Comparison of ENCODE assay signal across 6 cellular contexts in genomic region chr5:141681295-141681694, GRCh38. TPM values are rescaled to one million over a fixed set of nuclear protein-coding genes. Genes with fewer than 3 reads are reported as not detected.
DNase-seq lines count a peak whose midpoint lies in the region; ATAC-seq and TF ChIP-seq lines count a peak whose summit lies in the region.

No MANE protein-coding gene starts in this region.

- no peaks in the 10 kb centered on the region for H3K9me3 ChIP-seq in colonic mucosa

- H3K4me1 Mint-ChIP-seq in IgD-negative memory B cell (peaks cover 10 to 14% (median 12%) of the 10 kb centered on the region in 3 donors), osteocyte (ENCODE audit: unreplicated experiment) (peaks cover 7% of the 10 kb centered on the region)

- DNase-seq in colonic mucosa = no peak
- DNase-seq in osteocyte (ENCODE audit: extremely low spot score, unreplicated experiment) = no peak
- no peak for DNase-seq in CD1c-positive myeloid dendritic cell (ENCODE audit: extremely low spot score)
- no peak for DNase-seq in central memory CD4-positive, alpha-beta T cell

- H3K4me3 ChIP-seq in colonic mucosa = peak overlapping the region; percentile 48

- H3K27ac Mint-ChIP-seq in IgD-negative memory B cell (peak overlapping the region in 1 of 3 donors; percentile 9), osteocyte (ENCODE audit: unreplicated experiment) (no peak overlapping the region)

- TF ChIP-seq CTCF in colonic mucosa (IDR thresholded peaks at IDR 0.05) (no peak), osteocyte (IDR thresholded peaks at IDR 0.05) (no peak)

- H3K9me3 Mint-ChIP-seq in IgD-negative memory B cell (no peaks in the 10 kb centered on the region), osteocyte (ENCODE audit: unreplicated experiment) (no peaks in the 10 kb centered on the region)

- no peak for ATAC-seq in GM19324 (IDR thresholded peaks at IDR 0.05; ENCODE audit: low FRiP score, unreplicated experiment)

- H3K36me3 Mint-ChIP-seq in IgD-negative memory B cell (no peaks in the 10 kb centered on the region), osteocyte (ENCODE audit: unreplicated experiment) (no peaks in the 10 kb centered on the region)

- peaks cover 3% of the 10 kb centered on the region for H3K4me1 ChIP-seq in colonic mucosa

- H3K9ac ChIP-seq in colonic mucosa (ENCODE audit: low read depth in 2 of 2, low read length in 2 of 2) = peak overlapping the region; percentile 24 to 61

- H3K4me3 Mint-ChIP-seq in IgD-negative memory B cell (peak overlapping the region; percentile 57 to 67 (median 60)), osteocyte (ENCODE audit: unreplicated experiment) (peak overlapping the region; percentile 56)

- H3K27ac ChIP-seq in colonic mucosa = peak overlapping the region; percentile 39

- H3K36me3 ChIP-seq in colonic mucosa = no peaks in the 10 kb centered on the region

- intact Hi-C loops in colonic mucosa (cut with DNase I) = no loop called here

- H3K27me3 Mint-ChIP-seq in IgD-negative memory B cell = peaks cover 3% of the 10 kb centered on the region
- no peaks in the 10 kb centered on the region for H3K27me3 Mint-ChIP-seq in osteocyte (ENCODE audit: unreplicated experiment)

- no peaks in the 10 kb centered on the region for H3K27me3 ChIP-seq in colonic mucosa

RNA-seq across cellular contexts. Expression of gene ARAP3, which starts 0.7 kb away (rescaled TPM):
- not detected for polyA plus RNA-seq in IgD-negative memory B cell
- total RNA-seq in colonic mucosa = 10 to 100 TPM in 1 of 2 donors, 1 to 10 TPM in 1; 5.1 to 15.4 TPM
- 1.3 and 2.0 TPM in 2 replicates for total RNA-seq in osteocyte

RNA-seq across cellular contexts. Expression of gene FCHSD1, which starts 30.1 kb away (rescaled TPM):
- 9.9 TPM for polyA plus RNA-seq in IgD-negative memory B cell
- total RNA-seq in colonic mucosa (10 to 100 TPM; 14.1 to 15.4 TPM), osteocyte (23.2 and 28.6 TPM in 2 replicates)

RNA-seq across cellular contexts. Expression of gene RELL2, which starts 44.5 kb away (rescaled TPM):
- polyA plus RNA-seq in IgD-negative memory B cell = 5.9 TPM
- 1 to 10 TPM; 2.1 to 6.7 TPM for total RNA-seq in colonic mucosa
- 5.4 and 6.1 TPM in 2 replicates for total RNA-seq in osteocyte

RNA-seq across cellular contexts. Expression of gene HDAC3, which starts 44.6 kb away (rescaled TPM):
- polyA plus RNA-seq in IgD-negative memory B cell = 96.1 TPM
- total RNA-seq in colonic mucosa = 10 to 100 TPM; 36.6 to 44.0 TPM
- total RNA-seq in osteocyte = 62.1 and 67.9 TPM in 2 replicates
